ENCODE assay signal across 30 cellular contexts in genomic region chr3:189954733-189955665, GRCh38.
A peak's percentile ranks its signal among the peaks of the same experiment; 100 is the strongest.
DNase-seq lines count a peak whose midpoint lies in the region; ATAC-seq and TF ChIP-seq lines count a peak whose summit lies in the region.
"Had no signal": no experiment of that assay in that cellular context is flagged by ENCODE, and none has a peak within 500 bp of the region (broad histone marks: within the 10 kb centered on the region; RNA-seq: fewer than 3 reads in every experiment).

No MANE protein-coding gene starts in this region.

- no peaks in the 10 kb centered on the region for H3K4me1 Mint-ChIP-seq in CD4-positive, alpha-beta T cell (ENCODE audit: low read depth)
- H3K4me1 Mint-ChIP-seq: naive thymus-derived CD8-positive, alpha-beta T cell had no signal

- H3K9me3 ChIP-seq in MG63 (no peaks in the 10 kb centered on the region), lower lobe of right lung (no peaks in the 10 kb centered on the region)
- H3K9me3 ChIP-seq in CD4-positive, alpha-beta T cell (ENCODE audit: control insufficient read depth, low read length) = no peaks in the 10 kb centered on the region
- H3K9me3 ChIP-seq: ascending aorta, tibial artery had no signal

- DNase-seq in GM03348 (ENCODE audit: low spot score) = peak; percentile 46
- peak; percentile 22 for DNase-seq in MG63
- peak; percentile 70 for DNase-seq in epithelial cell of esophagus (ENCODE audit: low read depth)
- no peak for DNase-seq in lower lobe of right lung
- no peak for DNase-seq in T-helper 2 cell
- no peak for DNase-seq in CD4-positive, alpha-beta T cell
- DNase-seq in NCI-H1092 (lab: John Stamatoyannopoulos, UW) = no peak
- DNase-seq: activated CD4-positive, alpha-beta T cell treated with anti-CD3 and anti-CD28 coated beads for 48 hours; activated naive CD4-positive, alpha-beta T cell treated with anti-CD3 and anti-CD28 coated beads, Interleukin-2, amount 50 U/mL, for 16 hours; AML-193; cerebellar nuclear complex; DND-41; effector memory CD4-positive, alpha-beta T cell; head of caudate nucleus; HFFc6; Karpas-422; left colon; naive thymus-derived CD8-positive, alpha-beta T cell; NCI-H1105; NCI-H748 treated with DMSO at 0.1 percent for 48 hours; OCI-M1; retina; SHP77; stimulated activated CD4-positive, alpha-beta T cell treated with anti-CD3 and anti-CD28 coated beads, Interleukin-12 subunit alpha, Interleukin-12 subunit beta, amount 100 ng/mL, for 4 hours; stimulated activated CD4-positive, alpha-beta T cell treated with anti-CD3 and anti-CD28 coated beads, Interleukin-4, amount 100 ng/mL, for 4 hours; T-cell; tibial artery had no signal

- H3K4me1 ChIP-seq in lower lobe of right lung = no peaks in the 10 kb centered on the region
- H3K4me1 ChIP-seq: ascending aorta, tibial artery had no signal

- peaks cover 12% of the 10 kb centered on the region for H3K27me3 Mint-ChIP-seq in CD4-positive, alpha-beta T cell

- peak; percentile 47 to 53 for ATAC-seq in lower lobe of right lung
- ATAC-seq in CD4-positive, alpha-beta T cell (ENCODE audit: poor library complexity) = no peak
- ATAC-seq: left colon; naive thymus-derived CD8-positive, alpha-beta T cell; T-cell had no signal

- peaks cover 35% of the 10 kb centered on the region for H3K36me3 ChIP-seq in MG63
- no peaks in the 10 kb centered on the region for H3K36me3 ChIP-seq in lower lobe of right lung
- H3K36me3 ChIP-seq: tibial artery had no signal

- no peaks in the 10 kb centered on the region for H3K9me3 Mint-ChIP-seq in CD4-positive, alpha-beta T cell
- H3K9me3 Mint-ChIP-seq: HFFc6; naive thymus-derived CD8-positive, alpha-beta T cell; stimulated activated naive CD8-positive, alpha-beta T cell treated with anti-CD3 and anti-CD28 coated beads, Interleukin-15, Interleukin-2, amounts not matched to agents 100 ng/mL and 50 ng/mL, for 24 hours; T-cell had no signal

- POLR2A ChIA-PET in CD4-positive, alpha-beta T cell (lab: Charles Lee) = no interaction called here

- no peak overlapping the region for H3K27ac ChIP-seq in lower lobe of right lung
- H3K27ac ChIP-seq in CD4-positive, alpha-beta T cell (ENCODE audit: low read depth, low read length) = no peak overlapping the region
- H3K27ac ChIP-seq: ascending aorta, tibial artery had no signal

- no peak overlapping the region for H3K27ac Mint-ChIP-seq in CD4-positive, alpha-beta T cell
- H3K27ac Mint-ChIP-seq: HFFc6; mesothelial cell of epicardium; naive thymus-derived CD8-positive, alpha-beta T cell; stimulated activated naive CD8-positive, alpha-beta T cell treated with anti-CD3 and anti-CD28 coated beads, Interleukin-15, Interleukin-2, amounts not matched to agents 100 ng/mL and 50 ng/mL, for 24 hours; T-cell had no signal

- CTCF ChIA-PET in CD4-positive, alpha-beta T cell (lab: Charles Lee) = no interaction called here

- TF ChIP-seq CTCF in epithelial cell of esophagus (IDR thresholded peaks at IDR 0.05; ENCODE audit: insufficient read depth, low read depth, low read length, missing control alignments) (no peak), lower lobe of right lung (IDR thresholded peaks at IDR 0.05) (no peak)
- no peak for TF ChIP-seq CTCF in CD4-positive, alpha-beta T cell (IDR thresholded peaks at IDR 0.05)

- no peaks in the 10 kb centered on the region for H3K27me3 ChIP-seq in MG63
- peaks cover 2% of the 10 kb centered on the region for H3K27me3 ChIP-seq in lower lobe of right lung (ENCODE audit: low read depth)
- H3K27me3 ChIP-seq in CD4-positive, alpha-beta T cell (ENCODE audit: control insufficient read depth, insufficient read depth, low read length) = no peaks in the 10 kb centered on the region
- H3K27me3 ChIP-seq: ascending aorta, tibial artery had no signal

- H3K4me3 ChIP-seq in MG63 = no peak overlapping the region
- H3K4me3 ChIP-seq in epithelial cell of esophagus (ENCODE audit: low read length) = no peak overlapping the region
- H3K4me3 ChIP-seq in lower lobe of right lung = no peak overlapping the region
- H3K4me3 ChIP-seq: ascending aorta, tibial artery had no signal

- no peaks in the 10 kb centered on the region for H3K36me3 Mint-ChIP-seq in CD4-positive, alpha-beta T cell (ENCODE audit: low read depth)
- H3K36me3 Mint-ChIP-seq: mesothelial cell of epicardium; naive thymus-derived CD8-positive, alpha-beta T cell; T-cell had no signal

- H3K4me3 Mint-ChIP-seq in CD4-positive, alpha-beta T cell = no peak overlapping the region
- H3K4me3 Mint-ChIP-seq: HFFc6; mesothelial cell of epicardium; naive thymus-derived CD8-positive, alpha-beta T cell; stimulated activated naive CD8-positive, alpha-beta T cell treated with anti-CD3 and anti-CD28 coated beads, Interleukin-15, Interleukin-2, amounts not matched to agents 100 ng/mL and 50 ng/mL, for 24 hours; T-cell had no signal

- intact Hi-C loops in lower lobe of right lung (cut with DNase I) = no loop called here
- intact Hi-C loops in CD4-positive, alpha-beta T cell (cut with DNase I, micrococcal nuclease) = no loop called here

Comparison
In these comparisons a context has a peak if more than half of its experiments do, and no peak if none do; other contexts are left out.
1. DNase-seq: peak in GM03348 (single experiment), MG63 (single experiment) and epithelial cell of esophagus (single experiment); none in lower lobe of right lung (single experiment), T-helper 2 cell (0 of 5), CD4-positive, alpha-beta T cell (0 of 10) and NCI-H1092 (single experiment).